1 cellular context compared by ENCODE assay signal in the genomic region with DNA sequence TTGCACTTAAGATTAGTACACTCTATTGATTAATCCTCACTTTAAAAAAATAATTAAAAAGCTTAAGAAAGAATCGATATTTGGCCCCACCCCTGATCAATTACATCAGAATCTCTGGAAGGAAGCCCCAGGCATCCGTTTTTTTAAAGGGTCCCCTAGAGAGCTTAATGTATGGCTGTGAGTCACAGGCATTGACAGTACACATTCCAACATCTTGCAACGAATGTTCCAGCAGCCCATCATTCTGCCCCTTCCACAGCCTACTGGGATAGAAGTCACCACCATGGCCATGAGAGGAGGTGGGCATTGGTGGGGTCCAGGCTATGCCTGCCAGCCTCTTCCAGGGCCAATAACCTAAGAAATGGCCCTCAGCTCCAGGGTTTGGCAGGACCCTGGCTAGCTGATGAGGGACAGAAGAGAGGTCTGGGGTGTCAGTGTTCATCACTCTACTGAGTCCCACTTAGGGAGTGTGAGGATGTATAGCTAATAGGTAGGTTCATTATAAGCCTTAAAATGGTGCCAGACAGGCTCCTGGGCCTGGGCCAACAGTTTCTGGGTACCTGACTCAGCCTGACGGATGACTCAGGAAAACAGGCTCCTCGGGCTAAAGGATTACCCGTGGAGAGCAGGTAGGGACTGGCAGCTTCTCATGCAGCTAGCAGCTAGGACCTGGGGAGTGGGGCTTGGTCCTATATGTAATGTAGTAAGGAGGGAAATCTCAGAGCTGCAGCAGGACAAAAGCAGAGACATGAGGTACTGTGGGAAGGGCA.
TF ChIP-seq lines count a peak whose summit lies in the region.

No MANE protein-coding gene starts in this region.

TF ChIP-seq in SK-N-SH, 30 proteins besides CTCF, POLR2A, EP300 and RAD21 (continued from another document):
- TF ChIP-seq, protein P1, sequence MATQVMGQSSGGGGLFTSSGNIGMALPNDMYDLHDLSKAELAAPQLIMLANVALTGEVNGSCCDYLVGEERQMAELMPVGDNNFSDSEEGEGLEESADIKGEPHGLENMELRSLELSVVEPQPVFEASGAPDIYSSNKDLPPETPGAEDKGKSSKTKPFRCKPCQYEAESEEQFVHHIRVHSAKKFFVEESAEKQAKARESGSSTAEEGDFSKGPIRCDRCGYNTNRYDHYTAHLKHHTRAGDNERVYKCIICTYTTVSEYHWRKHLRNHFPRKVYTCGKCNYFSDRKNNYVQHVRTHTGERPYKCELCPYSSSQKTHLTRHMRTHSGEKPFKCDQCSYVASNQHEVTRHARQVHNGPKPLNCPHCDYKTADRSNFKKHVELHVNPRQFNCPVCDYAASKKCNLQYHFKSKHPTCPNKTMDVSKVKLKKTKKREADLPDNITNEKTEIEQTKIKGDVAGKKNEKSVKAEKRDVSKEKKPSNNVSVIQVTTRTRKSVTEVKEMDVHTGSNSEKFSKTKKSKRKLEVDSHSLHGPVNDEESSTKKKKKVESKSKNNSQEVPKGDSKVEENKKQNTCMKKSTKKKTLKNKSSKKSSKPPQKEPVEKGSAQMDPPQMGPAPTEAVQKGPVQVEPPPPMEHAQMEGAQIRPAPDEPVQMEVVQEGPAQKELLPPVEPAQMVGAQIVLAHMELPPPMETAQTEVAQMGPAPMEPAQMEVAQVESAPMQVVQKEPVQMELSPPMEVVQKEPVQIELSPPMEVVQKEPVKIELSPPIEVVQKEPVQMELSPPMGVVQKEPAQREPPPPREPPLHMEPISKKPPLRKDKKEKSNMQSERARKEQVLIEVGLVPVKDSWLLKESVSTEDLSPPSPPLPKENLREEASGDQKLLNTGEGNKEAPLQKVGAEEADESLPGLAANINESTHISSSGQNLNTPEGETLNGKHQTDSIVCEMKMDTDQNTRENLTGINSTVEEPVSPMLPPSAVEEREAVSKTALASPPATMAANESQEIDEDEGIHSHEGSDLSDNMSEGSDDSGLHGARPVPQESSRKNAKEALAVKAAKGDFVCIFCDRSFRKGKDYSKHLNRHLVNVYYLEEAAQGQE (IDR thresholded peaks at IDR 0.05; ENCODE audit: low read depth, low read length), result 0 out of 2 replicates have a peak, but pooled peaks have one; percentile 26
- TF ChIP-seq FOSL2 (IDR thresholded peaks at IDR 0.05; ENCODE audit: borderline replicate concordance, low read depth) (peak; percentile 81), NFIC (IDR thresholded peaks at IDR 0.05; ENCODE audit: borderline replicate concordance) (peak; percentile 72; the same call in 1 of the 2 replicates)
